ENCODE assay signal across 1 cellular context in the genomic region with DNA sequence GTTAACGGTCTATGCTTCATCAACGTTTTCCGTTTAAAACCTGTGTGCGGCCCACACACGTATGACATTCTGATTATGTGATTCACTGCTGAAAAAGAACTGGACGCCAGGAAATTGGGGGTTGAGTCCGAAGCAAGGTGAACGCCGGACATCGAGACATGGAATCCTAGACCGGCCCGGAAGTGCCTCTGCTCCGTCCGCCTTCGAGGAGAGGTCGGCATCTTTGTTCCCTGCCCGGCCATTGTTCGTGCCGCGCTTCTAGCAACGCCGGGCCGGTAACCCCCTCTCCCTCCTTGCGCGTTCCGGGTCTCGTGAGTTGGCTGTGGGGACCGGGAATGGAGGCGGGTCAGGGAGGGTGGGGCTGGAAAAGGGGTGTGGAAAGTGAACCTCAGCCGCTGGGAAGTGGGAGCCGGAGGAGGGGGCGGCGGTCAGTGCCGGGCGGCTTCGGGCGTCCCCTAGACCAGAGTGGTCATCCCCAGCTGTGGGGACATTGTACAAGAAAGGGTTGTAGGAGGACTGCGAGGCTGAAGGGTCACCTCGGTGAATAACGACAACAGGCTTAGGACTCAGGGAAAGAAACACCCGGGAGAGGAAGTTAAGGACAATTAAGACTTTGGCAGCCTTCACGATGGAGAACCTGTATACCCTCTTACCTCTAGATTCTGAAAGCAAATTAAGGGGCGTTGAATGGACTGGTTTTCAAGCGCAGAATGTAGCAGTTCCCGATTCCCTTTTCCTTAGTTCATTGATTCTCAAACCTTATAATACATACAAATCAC.
TF ChIP-seq lines count a peak whose summit lies in the region.

A gene (plus strand): TSS at position 220 of the 779 bp plus-strand sequence. CDS start 1,810 bp downstream, outside the sequence.

TF ChIP-seq in HepG2, 621 proteins besides CTCF, POLR2A, EP300 and RAD21 (continued from another document and continues in another):
- TF ChIP-seq, protein P1, sequence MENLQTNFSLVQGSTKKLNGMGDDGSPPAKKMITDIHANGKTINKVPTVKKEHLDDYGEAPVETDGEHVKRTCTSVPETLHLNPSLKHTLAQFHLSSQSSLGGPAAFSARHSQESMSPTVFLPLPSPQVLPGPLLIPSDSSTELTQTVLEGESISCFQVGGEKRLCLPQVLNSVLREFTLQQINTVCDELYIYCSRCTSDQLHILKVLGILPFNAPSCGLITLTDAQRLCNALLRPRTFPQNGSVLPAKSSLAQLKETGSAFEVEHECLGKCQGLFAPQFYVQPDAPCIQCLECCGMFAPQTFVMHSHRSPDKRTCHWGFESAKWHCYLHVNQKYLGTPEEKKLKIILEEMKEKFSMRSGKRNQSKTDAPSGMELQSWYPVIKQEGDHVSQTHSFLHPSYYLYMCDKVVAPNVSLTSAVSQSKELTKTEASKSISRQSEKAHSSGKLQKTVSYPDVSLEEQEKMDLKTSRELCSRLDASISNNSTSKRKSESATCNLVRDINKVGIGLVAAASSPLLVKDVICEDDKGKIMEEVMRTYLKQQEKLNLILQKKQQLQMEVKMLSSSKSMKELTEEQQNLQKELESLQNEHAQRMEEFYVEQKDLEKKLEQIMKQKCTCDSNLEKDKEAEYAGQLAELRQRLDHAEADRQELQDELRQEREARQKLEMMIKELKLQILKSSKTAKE (CRISPR knock-in tag; IDR thresholded peaks at IDR 0.05; ENCODE audit: borderline replicate concordance) = no peak
- TF ChIP-seq, protein P2, sequence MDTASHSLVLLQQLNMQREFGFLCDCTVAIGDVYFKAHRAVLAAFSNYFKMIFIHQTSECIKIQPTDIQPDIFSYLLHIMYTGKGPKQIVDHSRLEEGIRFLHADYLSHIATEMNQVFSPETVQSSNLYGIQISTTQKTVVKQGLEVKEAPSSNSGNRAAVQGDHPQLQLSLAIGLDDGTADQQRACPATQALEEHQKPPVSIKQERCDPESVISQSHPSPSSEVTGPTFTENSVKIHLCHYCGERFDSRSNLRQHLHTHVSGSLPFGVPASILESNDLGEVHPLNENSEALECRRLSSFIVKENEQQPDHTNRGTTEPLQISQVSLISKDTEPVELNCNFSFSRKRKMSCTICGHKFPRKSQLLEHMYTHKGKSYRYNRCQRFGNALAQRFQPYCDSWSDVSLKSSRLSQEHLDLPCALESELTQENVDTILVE (CRISPR knock-in tag; IDR thresholded peaks at IDR 0.05) = peak; percentile 95
- TF ChIP-seq ZNF772 (CRISPR knock-in tag; IDR thresholded peaks at IDR 0.05) (peak; percentile 81), ZNF878 (CRISPR knock-in tag; IDR thresholded peaks at IDR 0.05) (peak; percentile 45; the same call in 1 of the 2 replicates), GZF1 (CRISPR knock-in tag; IDR thresholded peaks at IDR 0.05) (peak; percentile 82; the same call in 1 of the 2 replicates), CREB1 (IDR thresholded peaks at IDR 0.05) (0 out of 2 replicates have a peak, but pooled peaks have one; percentile 18), CREB1 (CRISPR knock-in tag; IDR thresholded peaks at IDR 0.05) (no peak), NFE2L2 (IDR thresholded peaks at IDR 0.05; ENCODE audit: low read length) (no peak), STAT5B (CRISPR knock-in tag; IDR thresholded peaks at IDR 0.05) (0 out of 2 replicates have a peak, but pooled peaks have one; percentile 51), NFE2 (CRISPR knock-in tag; IDR thresholded peaks at IDR 0.05) (0 out of 2 replicates have a peak, but pooled peaks have one; percentile 7), CCAR2 (optimal IDR thresholded peaks at IDR 0.05; ENCODE audit: low read depth, low read length) (peak; percentile 65), JARID2 (CRISPR knock-in tag; IDR thresholded peaks at IDR 0.05; ENCODE audit: insufficient replicate concordance) (peak; percentile 90), TMF1 (CRISPR knock-in tag; IDR thresholded peaks at IDR 0.05; ENCODE audit: low read depth) (peak; percentile 81; the same call in 1 of the 2 replicates), TRIM24 (CRISPR knock-in tag; IDR thresholded peaks at IDR 0.05) (no peak), SMARCE1 (IDR thresholded peaks at IDR 0.05; ENCODE audit: borderline replicate concordance) (no peak), ZNF124 (CRISPR knock-in tag; IDR thresholded peaks at IDR 0.05) (peak; percentile 73; the same call in 1 of the 2 replicates), SNAPC2 (CRISPR knock-in tag; IDR thresholded peaks at IDR 0.05) (peak; percentile 77; the same call in 1 of the 2 replicates), ZNF326 (CRISPR knock-in tag; IDR thresholded peaks at IDR 0.05; ENCODE audit: borderline replicate concordance) (no peak), ZNF383 (CRISPR knock-in tag; IDR thresholded peaks at IDR 0.05; ENCODE audit: borderline replicate concordance) (peak; percentile 84; the same call in 1 of the 2 replicates), NR2C2 (CRISPR knock-in tag; IDR thresholded peaks at IDR 0.05; ENCODE audit: borderline replicate concordance) (peak; percentile 89), ZFAT (CRISPR knock-in tag; conservative IDR thresholded peaks at IDR 0.05) (no peak), CBX2 (IDR thresholded peaks at IDR 0.05; ENCODE audit: low read depth, low read length) (no peak), CBX2 (CRISPR knock-in tag; IDR thresholded peaks at IDR 0.05; ENCODE audit: low read depth) (peak; percentile 92; the same call in 1 of the 2 replicates), ZNF644 (CRISPR knock-in tag; IDR thresholded peaks at IDR 0.05; ENCODE audit: low read depth) (peak; percentile 63; the same call in 1 of the 2 replicates), PITX1 (CRISPR knock-in tag; IDR thresholded peaks at IDR 0.05) (peak; percentile 78; the same call in 1 of the 2 replicates), ZNF629 (CRISPR knock-in tag; conservative IDR thresholded peaks at IDR 0.05) (no peak), GATAD1 (CRISPR knock-in tag; IDR thresholded peaks at IDR 0.05) (peak; percentile 97), THAP11 (CRISPR knock-in tag; IDR thresholded peaks at IDR 0.05) (peak; percentile 93), BHLHE40 (IDR thresholded peaks at IDR 0.05; ENCODE audit: low read length) (peak; percentile 92), PAWR (CRISPR knock-in tag; IDR thresholded peaks at IDR 0.05; ENCODE audit: borderline replicate concordance) (0 out of 2 replicates have a peak, but pooled peaks have one; percentile 60), RXRB (CRISPR knock-in tag; IDR thresholded peaks at IDR 0.05; ENCODE audit: borderline replicate concordance) (peak; percentile 77), CC2D1A (CRISPR knock-in tag; IDR thresholded peaks at IDR 0.05) (peak; percentile 96; the same call in 1 of the 2 replicates)
- TF ChIP-seq, protein P3, sequence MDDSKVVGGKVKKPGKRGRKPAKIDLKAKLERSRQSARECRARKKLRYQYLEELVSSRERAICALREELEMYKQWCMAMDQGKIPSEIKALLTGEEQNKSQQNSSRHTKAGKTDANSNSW (CRISPR knock-in tag; IDR thresholded peaks at IDR 0.05; ENCODE audit: borderline replicate concordance) = no peak
- TF ChIP-seq, protein P4, sequence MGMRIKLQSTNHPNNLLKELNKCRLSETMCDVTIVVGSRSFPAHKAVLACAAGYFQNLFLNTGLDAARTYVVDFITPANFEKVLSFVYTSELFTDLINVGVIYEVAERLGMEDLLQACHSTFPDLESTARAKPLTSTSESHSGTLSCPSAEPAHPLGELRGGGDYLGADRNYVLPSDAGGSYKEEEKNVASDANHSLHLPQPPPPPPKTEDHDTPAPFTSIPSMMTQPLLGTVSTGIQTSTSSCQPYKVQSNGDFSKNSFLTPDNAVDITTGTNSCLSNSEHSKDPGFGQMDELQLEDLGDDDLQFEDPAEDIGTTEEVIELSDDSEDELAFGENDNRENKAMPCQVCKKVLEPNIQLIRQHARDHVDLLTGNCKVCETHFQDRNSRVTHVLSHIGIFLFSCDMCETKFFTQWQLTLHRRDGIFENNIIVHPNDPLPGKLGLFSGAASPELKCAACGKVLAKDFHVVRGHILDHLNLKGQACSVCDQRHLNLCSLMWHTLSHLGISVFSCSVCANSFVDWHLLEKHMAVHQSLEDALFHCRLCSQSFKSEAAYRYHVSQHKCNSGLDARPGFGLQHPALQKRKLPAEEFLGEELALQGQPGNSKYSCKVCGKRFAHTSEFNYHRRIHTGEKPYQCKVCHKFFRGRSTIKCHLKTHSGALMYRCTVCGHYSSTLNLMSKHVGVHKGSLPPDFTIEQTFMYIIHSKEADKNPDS (CRISPR knock-in tag; IDR thresholded peaks at IDR 0.05) = no peak
- TF ChIP-seq, protein P5, sequence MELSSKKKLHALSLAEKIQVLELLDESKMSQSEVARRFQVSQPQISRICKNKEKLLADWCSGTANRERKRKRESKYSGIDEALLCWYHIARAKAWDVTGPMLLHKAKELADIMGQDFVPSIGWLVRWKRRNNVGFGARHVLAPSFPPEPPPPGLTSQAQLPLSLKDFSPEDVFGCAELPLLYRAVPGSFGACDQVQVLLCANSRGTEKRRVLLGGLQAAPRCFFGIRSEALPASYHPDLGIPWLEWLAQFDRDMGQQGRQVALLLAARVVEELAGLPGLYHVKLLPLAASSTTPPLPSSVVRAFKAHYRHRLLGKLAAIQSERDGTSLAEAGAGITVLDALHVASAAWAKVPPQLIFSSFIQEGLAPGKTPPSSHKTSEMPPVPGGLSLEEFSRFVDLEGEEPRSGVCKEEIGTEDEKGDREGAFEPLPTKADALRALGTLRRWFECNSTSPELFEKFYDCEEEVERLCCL (CRISPR knock-in tag; IDR thresholded peaks at IDR 0.05; ENCODE audit: borderline replicate concordance) = no peak
- TF ChIP-seq, protein P6, sequence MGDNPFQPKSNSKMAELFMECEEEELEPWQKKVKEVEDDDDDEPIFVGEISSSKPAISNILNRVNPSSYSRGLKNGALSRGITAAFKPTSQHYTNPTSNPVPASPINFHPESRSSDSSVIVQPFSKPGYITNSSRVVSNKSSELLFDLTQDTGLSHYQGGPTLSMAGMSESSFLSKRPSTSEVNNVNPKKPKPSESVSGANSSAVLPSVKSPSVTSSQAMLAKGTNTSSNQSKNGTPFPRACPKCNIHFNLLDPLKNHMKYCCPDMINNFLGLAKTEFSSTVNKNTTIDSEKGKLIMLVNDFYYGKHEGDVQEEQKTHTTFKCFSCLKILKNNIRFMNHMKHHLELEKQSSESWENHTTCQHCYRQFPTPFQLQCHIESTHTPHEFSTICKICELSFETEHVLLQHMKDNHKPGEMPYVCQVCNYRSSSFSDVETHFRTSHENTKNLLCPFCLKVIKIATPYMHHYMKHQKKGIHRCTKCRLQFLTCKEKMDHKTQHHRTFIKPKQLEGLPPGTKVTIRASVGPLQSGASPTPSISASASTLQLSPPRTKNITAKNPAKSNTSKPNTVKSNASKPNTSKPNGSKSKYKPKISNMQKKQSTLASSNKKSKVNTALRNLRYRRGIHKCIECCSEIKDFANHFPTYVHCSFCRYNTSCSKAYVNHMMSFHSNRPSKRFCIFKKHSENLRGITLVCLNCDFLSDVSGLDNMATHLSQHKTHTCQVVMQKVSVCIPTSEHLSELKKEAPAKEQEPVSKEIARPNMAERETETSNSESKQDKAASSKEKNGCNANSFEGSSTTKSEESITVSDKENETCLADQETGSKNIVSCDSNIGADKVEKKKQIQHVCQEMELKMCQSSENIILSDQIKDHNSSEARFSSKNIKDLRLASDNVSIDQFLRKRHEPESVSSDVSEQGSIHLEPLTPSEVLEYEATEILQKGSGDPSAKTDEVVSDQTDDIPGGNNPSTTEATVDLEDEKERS (CRISPR knock-in tag; IDR thresholded peaks at IDR 0.05) = peak; percentile 91
- TF ChIP-seq, protein P7, sequence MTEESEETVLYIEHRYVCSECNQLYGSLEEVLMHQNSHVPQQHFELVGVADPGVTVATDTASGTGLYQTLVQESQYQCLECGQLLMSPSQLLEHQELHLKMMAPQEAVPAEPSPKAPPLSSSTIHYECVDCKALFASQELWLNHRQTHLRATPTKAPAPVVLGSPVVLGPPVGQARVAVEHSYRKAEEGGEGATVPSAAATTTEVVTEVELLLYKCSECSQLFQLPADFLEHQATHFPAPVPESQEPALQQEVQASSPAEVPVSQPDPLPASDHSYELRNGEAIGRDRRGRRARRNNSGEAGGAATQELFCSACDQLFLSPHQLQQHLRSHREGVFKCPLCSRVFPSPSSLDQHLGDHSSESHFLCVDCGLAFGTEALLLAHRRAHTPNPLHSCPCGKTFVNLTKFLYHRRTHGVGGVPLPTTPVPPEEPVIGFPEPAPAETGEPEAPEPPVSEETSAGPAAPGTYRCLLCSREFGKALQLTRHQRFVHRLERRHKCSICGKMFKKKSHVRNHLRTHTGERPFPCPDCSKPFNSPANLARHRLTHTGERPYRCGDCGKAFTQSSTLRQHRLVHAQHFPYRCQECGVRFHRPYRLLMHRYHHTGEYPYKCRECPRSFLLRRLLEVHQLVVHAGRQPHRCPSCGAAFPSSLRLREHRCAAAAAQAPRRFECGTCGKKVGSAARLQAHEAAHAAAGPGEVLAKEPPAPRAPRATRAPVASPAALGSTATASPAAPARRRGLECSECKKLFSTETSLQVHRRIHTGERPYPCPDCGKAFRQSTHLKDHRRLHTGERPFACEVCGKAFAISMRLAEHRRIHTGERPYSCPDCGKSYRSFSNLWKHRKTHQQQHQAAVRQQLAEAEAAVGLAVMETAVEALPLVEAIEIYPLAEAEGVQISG (CRISPR knock-in tag; IDR thresholded peaks at IDR 0.05) = peak; percentile 99
- TF ChIP-seq, protein P8, sequence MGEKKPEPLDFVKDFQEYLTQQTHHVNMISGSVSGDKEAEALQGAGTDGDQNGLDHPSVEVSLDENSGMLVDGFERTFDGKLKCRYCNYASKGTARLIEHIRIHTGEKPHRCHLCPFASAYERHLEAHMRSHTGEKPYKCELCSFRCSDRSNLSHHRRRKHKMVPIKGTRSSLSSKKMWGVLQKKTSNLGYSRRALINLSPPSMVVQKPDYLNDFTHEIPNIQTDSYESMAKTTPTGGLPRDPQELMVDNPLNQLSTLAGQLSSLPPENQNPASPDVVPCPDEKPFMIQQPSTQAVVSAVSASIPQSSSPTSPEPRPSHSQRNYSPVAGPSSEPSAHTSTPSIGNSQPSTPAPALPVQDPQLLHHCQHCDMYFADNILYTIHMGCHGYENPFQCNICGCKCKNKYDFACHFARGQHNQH (CRISPR knock-in tag; IDR thresholded peaks at IDR 0.05) = peak; percentile 99
- TF ChIP-seq, protein P9, sequence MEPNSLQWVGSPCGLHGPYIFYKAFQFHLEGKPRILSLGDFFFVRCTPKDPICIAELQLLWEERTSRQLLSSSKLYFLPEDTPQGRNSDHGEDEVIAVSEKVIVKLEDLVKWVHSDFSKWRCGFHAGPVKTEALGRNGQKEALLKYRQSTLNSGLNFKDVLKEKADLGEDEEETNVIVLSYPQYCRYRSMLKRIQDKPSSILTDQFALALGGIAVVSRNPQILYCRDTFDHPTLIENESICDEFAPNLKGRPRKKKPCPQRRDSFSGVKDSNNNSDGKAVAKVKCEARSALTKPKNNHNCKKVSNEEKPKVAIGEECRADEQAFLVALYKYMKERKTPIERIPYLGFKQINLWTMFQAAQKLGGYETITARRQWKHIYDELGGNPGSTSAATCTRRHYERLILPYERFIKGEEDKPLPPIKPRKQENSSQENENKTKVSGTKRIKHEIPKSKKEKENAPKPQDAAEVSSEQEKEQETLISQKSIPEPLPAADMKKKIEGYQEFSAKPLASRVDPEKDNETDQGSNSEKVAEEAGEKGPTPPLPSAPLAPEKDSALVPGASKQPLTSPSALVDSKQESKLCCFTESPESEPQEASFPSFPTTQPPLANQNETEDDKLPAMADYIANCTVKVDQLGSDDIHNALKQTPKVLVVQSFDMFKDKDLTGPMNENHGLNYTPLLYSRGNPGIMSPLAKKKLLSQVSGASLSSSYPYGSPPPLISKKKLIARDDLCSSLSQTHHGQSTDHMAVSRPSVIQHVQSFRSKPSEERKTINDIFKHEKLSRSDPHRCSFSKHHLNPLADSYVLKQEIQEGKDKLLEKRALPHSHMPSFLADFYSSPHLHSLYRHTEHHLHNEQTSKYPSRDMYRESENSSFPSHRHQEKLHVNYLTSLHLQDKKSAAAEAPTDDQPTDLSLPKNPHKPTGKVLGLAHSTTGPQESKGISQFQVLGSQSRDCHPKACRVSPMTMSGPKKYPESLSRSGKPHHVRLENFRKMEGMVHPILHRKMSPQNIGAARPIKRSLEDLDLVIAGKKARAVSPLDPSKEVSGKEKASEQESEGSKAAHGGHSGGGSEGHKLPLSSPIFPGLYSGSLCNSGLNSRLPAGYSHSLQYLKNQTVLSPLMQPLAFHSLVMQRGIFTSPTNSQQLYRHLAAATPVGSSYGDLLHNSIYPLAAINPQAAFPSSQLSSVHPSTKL (CRISPR knock-in tag; IDR thresholded peaks at IDR 0.05) = peak; percentile 86
